1 cellular context compared by ENCODE assay signal in the genomic region with DNA sequence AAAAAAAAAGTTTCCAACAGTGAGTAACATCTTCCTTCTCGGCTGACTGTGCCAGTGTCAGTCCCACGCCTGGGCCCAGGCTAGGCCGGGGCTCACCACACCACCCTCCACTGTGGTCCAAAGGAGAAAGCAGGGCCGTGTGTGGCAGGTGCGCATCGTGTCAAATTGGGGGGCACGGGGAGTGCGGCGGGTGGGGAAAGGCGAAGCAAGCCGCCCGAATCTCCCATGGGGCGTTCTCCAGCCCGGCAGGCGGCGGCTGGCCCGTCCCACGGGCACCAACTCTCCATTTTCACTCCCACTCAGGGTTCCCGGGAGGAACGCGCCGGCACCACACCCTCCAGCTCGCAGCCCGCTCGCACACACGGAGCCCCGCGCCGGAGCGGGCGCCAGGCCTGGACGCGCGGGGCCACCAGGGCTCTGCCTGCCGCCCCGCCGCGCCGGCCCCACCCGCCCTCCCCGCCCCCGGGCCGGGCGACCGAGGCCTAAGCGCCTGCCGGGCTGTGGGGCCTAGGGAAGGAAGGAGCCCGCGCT.
TF ChIP-seq lines count a peak whose summit lies in the region.

No MANE protein-coding gene starts in this region.

TF ChIP-seq in GM12878, 131 proteins besides CTCF, POLR2A, EP300 and RAD21 (continued from another document):
- TF ChIP-seq, protein P1, sequence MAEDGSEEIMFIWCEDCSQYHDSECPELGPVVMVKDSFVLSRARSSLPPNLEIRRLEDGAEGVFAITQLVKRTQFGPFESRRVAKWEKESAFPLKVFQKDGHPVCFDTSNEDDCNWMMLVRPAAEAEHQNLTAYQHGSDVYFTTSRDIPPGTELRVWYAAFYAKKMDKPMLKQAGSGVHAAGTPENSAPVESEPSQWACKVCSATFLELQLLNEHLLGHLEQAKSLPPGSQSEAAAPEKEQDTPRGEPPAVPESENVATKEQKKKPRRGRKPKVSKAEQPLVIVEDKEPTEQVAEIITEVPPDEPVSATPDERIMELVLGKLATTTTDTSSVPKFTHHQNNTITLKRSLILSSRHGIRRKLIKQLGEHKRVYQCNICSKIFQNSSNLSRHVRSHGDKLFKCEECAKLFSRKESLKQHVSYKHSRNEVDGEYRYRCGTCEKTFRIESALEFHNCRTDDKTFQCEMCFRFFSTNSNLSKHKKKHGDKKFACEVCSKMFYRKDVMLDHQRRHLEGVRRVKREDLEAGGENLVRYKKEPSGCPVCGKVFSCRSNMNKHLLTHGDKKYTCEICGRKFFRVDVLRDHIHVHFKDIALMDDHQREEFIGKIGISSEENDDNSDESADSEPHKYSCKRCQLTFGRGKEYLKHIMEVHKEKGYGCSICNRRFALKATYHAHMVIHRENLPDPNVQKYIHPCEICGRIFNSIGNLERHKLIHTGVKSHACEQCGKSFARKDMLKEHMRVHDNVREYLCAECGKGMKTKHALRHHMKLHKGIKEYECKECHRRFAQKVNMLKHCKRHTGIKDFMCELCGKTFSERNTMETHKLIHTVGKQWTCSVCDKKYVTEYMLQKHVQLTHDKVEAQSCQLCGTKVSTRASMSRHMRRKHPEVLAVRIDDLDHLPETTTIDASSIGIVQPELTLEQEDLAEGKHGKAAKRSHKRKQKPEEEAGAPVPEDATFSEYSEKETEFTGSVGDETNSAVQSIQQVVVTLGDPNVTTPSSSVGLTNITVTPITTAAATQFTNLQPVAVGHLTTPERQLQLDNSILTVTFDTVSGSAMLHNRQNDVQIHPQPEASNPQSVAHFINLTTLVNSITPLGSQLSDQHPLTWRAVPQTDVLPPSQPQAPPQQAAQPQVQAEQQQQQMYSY (CRISPR knock-in tag; IDR thresholded peaks at IDR 0.05): no peak
- no peak for TF ChIP-seq CREB1 (IDR thresholded peaks at IDR 0.05; ENCODE audit: low read depth)
- no peak for TF ChIP-seq JUNB (IDR thresholded peaks at IDR 0.05)
- TF ChIP-seq, protein P2, sequence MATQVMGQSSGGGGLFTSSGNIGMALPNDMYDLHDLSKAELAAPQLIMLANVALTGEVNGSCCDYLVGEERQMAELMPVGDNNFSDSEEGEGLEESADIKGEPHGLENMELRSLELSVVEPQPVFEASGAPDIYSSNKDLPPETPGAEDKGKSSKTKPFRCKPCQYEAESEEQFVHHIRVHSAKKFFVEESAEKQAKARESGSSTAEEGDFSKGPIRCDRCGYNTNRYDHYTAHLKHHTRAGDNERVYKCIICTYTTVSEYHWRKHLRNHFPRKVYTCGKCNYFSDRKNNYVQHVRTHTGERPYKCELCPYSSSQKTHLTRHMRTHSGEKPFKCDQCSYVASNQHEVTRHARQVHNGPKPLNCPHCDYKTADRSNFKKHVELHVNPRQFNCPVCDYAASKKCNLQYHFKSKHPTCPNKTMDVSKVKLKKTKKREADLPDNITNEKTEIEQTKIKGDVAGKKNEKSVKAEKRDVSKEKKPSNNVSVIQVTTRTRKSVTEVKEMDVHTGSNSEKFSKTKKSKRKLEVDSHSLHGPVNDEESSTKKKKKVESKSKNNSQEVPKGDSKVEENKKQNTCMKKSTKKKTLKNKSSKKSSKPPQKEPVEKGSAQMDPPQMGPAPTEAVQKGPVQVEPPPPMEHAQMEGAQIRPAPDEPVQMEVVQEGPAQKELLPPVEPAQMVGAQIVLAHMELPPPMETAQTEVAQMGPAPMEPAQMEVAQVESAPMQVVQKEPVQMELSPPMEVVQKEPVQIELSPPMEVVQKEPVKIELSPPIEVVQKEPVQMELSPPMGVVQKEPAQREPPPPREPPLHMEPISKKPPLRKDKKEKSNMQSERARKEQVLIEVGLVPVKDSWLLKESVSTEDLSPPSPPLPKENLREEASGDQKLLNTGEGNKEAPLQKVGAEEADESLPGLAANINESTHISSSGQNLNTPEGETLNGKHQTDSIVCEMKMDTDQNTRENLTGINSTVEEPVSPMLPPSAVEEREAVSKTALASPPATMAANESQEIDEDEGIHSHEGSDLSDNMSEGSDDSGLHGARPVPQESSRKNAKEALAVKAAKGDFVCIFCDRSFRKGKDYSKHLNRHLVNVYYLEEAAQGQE (IDR thresholded peaks at IDR 0.05; ENCODE audit: low read depth, low read length): 0 out of 2 replicates have a peak, but pooled peaks have one; percentile 1
- TF ChIP-seq BACH1 (IDR thresholded peaks at IDR 0.05; ENCODE audit: borderline replicate concordance): peak; percentile 65; the same call in 1 of the 2 replicates
- no peak for TF ChIP-seq TCF7 (IDR thresholded peaks at IDR 0.05; ENCODE audit: borderline replicate concordance)
- TF ChIP-seq RUNX3 (IDR thresholded peaks at IDR 0.05; ENCODE audit: low read length): peak; percentile 18; the same call in 1 of the 2 replicates
- TF ChIP-seq TCF3 (IDR thresholded peaks at IDR 0.05; ENCODE audit: borderline replicate concordance, insufficient read depth, low read depth, low read length): no peak
- TF ChIP-seq PAX5 (IDR thresholded peaks at IDR 0.05; ENCODE audit: borderline replicate concordance, low read depth, low read length): no peak
- TF ChIP-seq, protein P3, sequence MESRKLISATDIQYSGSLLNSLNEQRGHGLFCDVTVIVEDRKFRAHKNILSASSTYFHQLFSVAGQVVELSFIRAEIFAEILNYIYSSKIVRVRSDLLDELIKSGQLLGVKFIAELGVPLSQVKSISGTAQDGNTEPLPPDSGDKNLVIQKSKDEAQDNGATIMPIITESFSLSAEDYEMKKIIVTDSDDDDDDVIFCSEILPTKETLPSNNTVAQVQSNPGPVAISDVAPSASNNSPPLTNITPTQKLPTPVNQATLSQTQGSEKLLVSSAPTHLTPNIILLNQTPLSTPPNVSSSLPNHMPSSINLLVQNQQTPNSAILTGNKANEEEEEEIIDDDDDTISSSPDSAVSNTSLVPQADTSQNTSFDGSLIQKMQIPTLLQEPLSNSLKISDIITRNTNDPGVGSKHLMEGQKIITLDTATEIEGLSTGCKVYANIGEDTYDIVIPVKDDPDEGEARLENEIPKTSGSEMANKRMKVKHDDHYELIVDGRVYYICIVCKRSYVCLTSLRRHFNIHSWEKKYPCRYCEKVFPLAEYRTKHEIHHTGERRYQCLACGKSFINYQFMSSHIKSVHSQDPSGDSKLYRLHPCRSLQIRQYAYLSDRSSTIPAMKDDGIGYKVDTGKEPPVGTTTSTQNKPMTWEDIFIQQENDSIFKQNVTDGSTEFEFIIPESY (IDR thresholded peaks at IDR 0.05): no peak
- TF ChIP-seq FOS (IDR thresholded peaks at IDR 0.05; ENCODE audit: borderline replicate concordance, extremely low read depth, insufficient read length): no peak
